In the genomic region with DNA sequence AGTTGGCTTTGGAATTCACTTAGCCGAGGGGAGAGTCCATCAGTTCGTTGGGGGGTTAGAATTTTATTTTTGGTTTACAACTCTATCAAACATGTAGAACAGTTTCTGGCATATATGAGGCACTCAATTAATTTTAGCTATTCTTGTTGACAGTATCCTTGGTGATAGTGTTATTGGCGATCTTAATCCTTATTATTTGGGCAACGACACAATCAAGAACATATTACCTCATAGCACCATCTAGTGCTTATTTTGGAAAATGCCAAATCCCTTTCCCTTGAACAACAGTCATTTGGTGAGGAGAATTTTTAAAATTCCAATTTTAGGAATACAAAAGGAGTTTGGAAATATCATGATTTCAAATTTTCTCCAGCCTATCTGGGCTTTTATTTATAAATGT, we compare ENCODE assay signal across 8 cellular contexts. TPM values are rescaled to one million over a fixed set of nuclear protein-coding genes. Genes with fewer than 3 reads are reported as not detected.
DNase-seq lines count a peak whose midpoint lies in the region; ATAC-seq and TF ChIP-seq lines count a peak whose summit lies in the region.

No MANE protein-coding gene starts in this region.

- H3K36me3 Mint-ChIP-seq in activated naive CD8-positive, alpha-beta T cell treated with anti-CD3 and anti-CD28 coated beads for 36 hours = no peaks in the 10 kb centered on the region
- H3K36me3 Mint-ChIP-seq in natural killer cell = no peaks in the 10 kb centered on the region
- no peaks in the 10 kb centered on the region for H3K36me3 Mint-ChIP-seq in CD4-positive, alpha-beta T cell (ENCODE audit: low read depth)

- H3K27ac ChIP-seq in ascending aorta (no peak overlapping the region), liver (ENCODE audit: low read depth in 1 of 2, low read length in 2 of 2) (no peak overlapping the region)
- H3K27ac ChIP-seq in CD4-positive, alpha-beta T cell (ENCODE audit: low read depth, low read length) = no peak overlapping the region

- peak; percentile 57 for TF ChIP-seq CTCF in AG10803 (conservative IDR thresholded peaks at IDR 0.05; ENCODE audit: low read length)
- peak in 2 of 3 experiments; percentile 23 to 47 for TF ChIP-seq CTCF in ascending aorta (IDR thresholded peaks at IDR 0.05)
- peak; percentile 53 for TF ChIP-seq CTCF in liver (IDR thresholded peaks at IDR 0.05; ENCODE audit: low read depth, low read length, missing input control)
- no peak for TF ChIP-seq CTCF in natural killer cell (IDR thresholded peaks at IDR 0.05)
- TF ChIP-seq CTCF in CD4-positive, alpha-beta T cell (IDR thresholded peaks at IDR 0.05) = no peak

- H3K36me3 ChIP-seq in H7 (replicated peaks; ENCODE audit: control insufficient read depth, insufficient read depth, low read length) (no peaks in the 10 kb centered on the region), ascending aorta (no peaks in the 10 kb centered on the region), liver (ENCODE audit: control insufficient read depth in 4 of 4, insufficient read depth in 3 of 4, low read depth in 1 of 4, low read length in 3 of 4) (no peaks in the 10 kb centered on the region)

- no peaks in the 10 kb centered on the region for H3K27me3 ChIP-seq in H7 (ENCODE audit: control insufficient read depth, insufficient read depth, low read length)
- H3K27me3 ChIP-seq in ascending aorta = no peaks in the 10 kb centered on the region
- no peaks in the 10 kb centered on the region for H3K27me3 ChIP-seq in liver (ENCODE audit: control insufficient read depth in 4 of 4, insufficient read depth in 4 of 4, low read length in 3 of 4)
- no peaks in the 10 kb centered on the region for H3K27me3 ChIP-seq in CD4-positive, alpha-beta T cell (ENCODE audit: control insufficient read depth, insufficient read depth, low read length)

- H3K27me3 Mint-ChIP-seq in activated naive CD8-positive, alpha-beta T cell treated with anti-CD3 and anti-CD28 coated beads for 36 hours = peaks cover 10% of the 10 kb centered on the region
- H3K27me3 Mint-ChIP-seq in natural killer cell (ENCODE audit: low read depth in 2 of 2) = peaks cover 4 to 53% of the 10 kb centered on the region in 2 donors
- peaks cover 23% of the 10 kb centered on the region for H3K27me3 Mint-ChIP-seq in CD4-positive, alpha-beta T cell

- H3K4me1 Mint-ChIP-seq in activated naive CD8-positive, alpha-beta T cell treated with anti-CD3 and anti-CD28 coated beads for 36 hours = no peaks in the 10 kb centered on the region
- H3K4me1 Mint-ChIP-seq in natural killer cell = no peaks in the 10 kb centered on the region
- no peaks in the 10 kb centered on the region for H3K4me1 Mint-ChIP-seq in CD4-positive, alpha-beta T cell (ENCODE audit: low read depth)

- H3K9ac ChIP-seq in liver (ENCODE audit: low read depth in 1 of 2, low read length in 2 of 2) = no peak overlapping the region

- DNase-seq in AG10803 (ENCODE audit: low read depth) = no peak
- peak; percentile 33 for DNase-seq in H7
- no peak for DNase-seq in ascending aorta (ENCODE audit: low spot score in 2 of 2)
- DNase-seq in activated naive CD8-positive, alpha-beta T cell treated with anti-CD3 and anti-CD28 coated beads for 36 hours = no peak
- DNase-seq in natural killer cell = no peak
- no peak for DNase-seq in HCEC 1CT
- DNase-seq in CD4-positive, alpha-beta T cell = no peak

- no peak for ATAC-seq in natural killer cell
- ATAC-seq in CD4-positive, alpha-beta T cell (ENCODE audit: poor library complexity) = no peak

- H3K9me3 ChIP-seq in ascending aorta (no peaks in the 10 kb centered on the region), liver (ENCODE audit: control insufficient read depth in 4 of 4, low read length in 3 of 4) (no peaks in the 10 kb centered on the region)
- no peaks in the 10 kb centered on the region for H3K9me3 ChIP-seq in CD4-positive, alpha-beta T cell (ENCODE audit: control insufficient read depth, low read length)

- intact Hi-C loops in ascending aorta (cut with DNase I) (loop anchor here (1.0 kb wide), 1 partner anchor 100 kb away; no protein-coding TSS in a partner anchor), natural killer cell (cut with micrococcal nuclease) (no loop called here)
- intact Hi-C loops in CD4-positive, alpha-beta T cell (cut with DNase I, micrococcal nuclease) = loop anchor here in 1 of 2 experiments (5.0 kb wide), 1 partner anchor 371 kb away; no protein-coding TSS in a partner anchor

- H3K4me1 ChIP-seq in ascending aorta (no peaks in the 10 kb centered on the region), liver (ENCODE audit: control insufficient read depth in 4 of 4, insufficient read depth in 4 of 4, low read length in 3 of 4) (no peaks in the 10 kb centered on the region)

- no peaks in the 10 kb centered on the region for H3K9me3 Mint-ChIP-seq in activated naive CD8-positive, alpha-beta T cell treated with anti-CD3 and anti-CD28 coated beads for 36 hours
- H3K9me3 Mint-ChIP-seq in natural killer cell = no peaks in the 10 kb centered on the region
- no peaks in the 10 kb centered on the region for H3K9me3 Mint-ChIP-seq in CD4-positive, alpha-beta T cell

- CTCF ChIA-PET in CD4-positive, alpha-beta T cell (lab: Charles Lee) = no interaction called here

- peak; percentile 72 to 81 for TF ChIP-seq RAD21 in liver (IDR thresholded peaks at IDR 0.05)

- 35% methylated on average over 4 of the region's 4 CpGs for WGBS in liver

- H3K4me3 Mint-ChIP-seq in activated naive CD8-positive, alpha-beta T cell treated with anti-CD3 and anti-CD28 coated beads for 36 hours = no peak overlapping the region
- H3K4me3 Mint-ChIP-seq in natural killer cell = no peak overlapping the region
- no peak overlapping the region for H3K4me3 Mint-ChIP-seq in CD4-positive, alpha-beta T cell

- no peak overlapping the region for H3K27ac Mint-ChIP-seq in activated naive CD8-positive, alpha-beta T cell treated with anti-CD3 and anti-CD28 coated beads for 36 hours
- no peak overlapping the region for H3K27ac Mint-ChIP-seq in natural killer cell
- no peak overlapping the region for H3K27ac Mint-ChIP-seq in CD4-positive, alpha-beta T cell

- no peak overlapping the region for H3K4me3 ChIP-seq in AG10803 (ENCODE audit: low read length)
- no peak overlapping the region for H3K4me3 ChIP-seq in H7 (ENCODE audit: insufficient read depth, low read depth, low read length)
- H3K4me3 ChIP-seq in ascending aorta = no peak overlapping the region
- no peak overlapping the region for H3K4me3 ChIP-seq in liver (ENCODE audit: low read depth in 1 of 3, low read length in 3 of 3)

- POLR2A ChIA-PET in CD4-positive, alpha-beta T cell (lab: Charles Lee) = no interaction called here

TF ChIP-seq in liver, 16 proteins besides CTCF, POLR2A, EP300 and RAD21:
- no peak for TF ChIP-seq GABPA (IDR thresholded peaks at IDR 0.05 in 1 of 2, conservative IDR thresholded peaks at IDR 0.05 in 1 of 2)
- TF ChIP-seq RXRA (IDR thresholded peaks at IDR 0.05) = no peak
- TF ChIP-seq HNF4G (IDR thresholded peaks at IDR 0.05) = no peak
- no peak for TF ChIP-seq NR2F2 (IDR thresholded peaks at IDR 0.05)
- TF ChIP-seq, protein P1, sequence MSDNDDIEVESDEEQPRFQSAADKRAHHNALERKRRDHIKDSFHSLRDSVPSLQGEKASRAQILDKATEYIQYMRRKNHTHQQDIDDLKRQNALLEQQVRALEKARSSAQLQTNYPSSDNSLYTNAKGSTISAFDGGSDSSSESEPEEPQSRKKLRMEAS (IDR thresholded peaks at IDR 0.05) = no peak
- no peak for TF ChIP-seq FOXA2 (IDR thresholded peaks at IDR 0.05)
- TF ChIP-seq ZBTB33 (IDR thresholded peaks at IDR 0.05) = no peak
- TF ChIP-seq SP1 (IDR thresholded peaks at IDR 0.05) = no peak
- TF ChIP-seq FOXA1 (IDR thresholded peaks at IDR 0.05) = no peak

RNA-seq across cellular contexts. Expression of gene PGRMC1, which starts 17.9 kb away (rescaled TPM):
- 247 and 254 TPM in 2 replicates for total RNA-seq in H7 (2014; rRNA removed; shearing (Covaris generic))
- 117 TPM for total RNA-seq in ascending aorta
- 100 to 1,000 TPM; 180 to 314 TPM for total RNA-seq in liver
- polyA plus RNA-seq in liver = 100 to 1,000 TPM; 267 to 346 TPM
- total RNA-seq in activated naive CD8-positive, alpha-beta T cell treated with anti-CD3 and anti-CD28 coated beads for 36 hours = 10 to 100 TPM; 48.2 to 49.3 TPM
- total RNA-seq in natural killer cell = 10 to 100 TPM; 11.5 to 13.6 (median 13.2) TPM
- total RNA-seq in CD4-positive, alpha-beta T cell = 10 to 100 TPM; 14.9 to 16.0 TPM

Comparison
In these comparisons a context has a peak if more than half of its experiments do, and no peak if none do; other contexts are left out.
1. CTCF ChIP-seq: peak in AG10803 (single experiment), ascending aorta (2 of 3) and liver (single experiment); none in natural killer cell (single experiment) and CD4-positive, alpha-beta T cell (single experiment).